29 cellular contexts compared by ENCODE assay signal in the genomic region with DNA sequence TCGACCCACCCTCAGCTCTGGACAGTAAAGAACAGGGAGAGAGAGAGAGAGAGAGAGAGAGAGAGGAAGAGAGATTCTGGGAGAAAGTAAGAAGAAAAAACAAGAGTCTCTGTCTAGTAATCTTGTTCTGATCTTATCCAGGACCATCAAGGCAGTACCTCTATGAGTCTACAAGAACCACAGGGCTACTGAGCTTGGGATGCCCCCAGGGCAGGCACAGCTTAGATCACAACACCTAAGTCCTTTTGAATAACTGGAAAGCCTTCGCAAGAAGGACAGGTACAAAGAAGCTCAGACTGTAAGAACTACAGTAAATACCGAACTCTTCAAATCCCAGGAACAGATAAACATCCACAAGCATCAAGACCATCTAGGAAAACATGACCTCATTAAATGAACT. TPM values are rescaled to one million over a fixed set of nuclear protein-coding genes. Genes with fewer than 3 reads are reported as not detected.
"Had no signal": no experiment of that assay in that cellular context is flagged by ENCODE, and none has a peak within 500 bp of the region (broad histone marks: within the 10 kb centered on the region; RNA-seq: fewer than 3 reads in every experiment).

No MANE protein-coding gene starts in this region.

- H3K79me2 ChIP-seq: parathyroid adenoma had no signal

- H3K4me2 ChIP-seq: neural progenitor cell, smooth muscle cell had no signal

- H3K27me3 ChIP-seq: neutrophil, ovary, pancreas, right atrium auricular region, right lobe of liver, sigmoid colon had no signal

- H3K36me3 ChIP-seq: neural progenitor cell, neutrophil, ovary, pancreas, prostate gland, right atrium auricular region, right lobe of liver, sigmoid colon, spleen had no signal

- ATAC-seq: naive thymus-derived CD4-positive, alpha-beta T cell; naive thymus-derived CD8-positive, alpha-beta T cell; natural killer cell; natural killer cell treated with Interleukin-12 subunit alpha and Interleukin-12 subunit beta and Interleukin-15 and Interleukin-18, amount 100 ng/mL, for 72 hours; pancreas; psoas muscle; right cardiac atrium; right lobe of liver; sciatic nerve had no signal

- H3K4me3 ChIP-seq: neural progenitor cell, ovary, pancreas, prostate gland, psoas muscle, right atrium auricular region, right lobe of liver, sigmoid colon, skin epidermis, smooth muscle cell, spleen had no signal

- H3K27ac ChIP-seq: neural progenitor cell, neutrophil, ovary, pancreas, parathyroid adenoma, prostate gland, psoas muscle, right atrium auricular region, right lobe of liver, sigmoid colon, skin epidermis, spleen had no signal

- H2AFZ ChIP-seq: neural progenitor cell, parathyroid adenoma had no signal

- H3K9me3 ChIP-seq: neutrophil, ovary, pancreas, prostate gland, psoas muscle, right lobe of liver had no signal

- DNase-seq: naive thymus-derived CD4-positive, alpha-beta T cell; naive thymus-derived CD8-positive, alpha-beta T cell; natural killer cell; nephron progenitor cell; nucleus accumbens; occipital lobe; ovary; pancreas; posterior cingulate gyrus; psoas muscle; retina; right cardiac atrium; right lobe of liver; sigmoid colon; small intestine; spleen; stimulated activated CD4-positive, alpha-beta T cell treated with anti-CD3 and anti-CD28 coated beads, Interleukin-12 subunit alpha, Interleukin-12 subunit beta, amount 100 ng/mL, for 4 hours; stimulated activated CD4-positive, alpha-beta T cell treated with anti-CD3 and anti-CD28 coated beads, Interleukin-15, amount 100 ng/mL, for 24 hours; stimulated activated CD4-positive, alpha-beta T cell treated with anti-CD3 and anti-CD28 coated beads, Interleukin-1b, Interleukin-23, amount 100 ng/mL, for 48 hours; stimulated activated CD4-positive, alpha-beta T cell treated with anti-CD3 and anti-CD28 coated beads, Interleukin-2, amount 100 ng/mL, for 24 hours had no signal

- H3K9ac ChIP-seq: neural progenitor cell, parathyroid adenoma had no signal

- H3K4me1 ChIP-seq: pancreas, parathyroid adenoma, prostate gland, psoas muscle, right atrium auricular region, right lobe of liver, sigmoid colon, spleen had no signal

RNA-seq across cellular contexts. Expression of a gene that starts 51.4 kb away (rescaled TPM):
- polyA plus RNA-seq: naive thymus-derived CD8-positive, alpha-beta T cell had no signal
